ENCODE assay signal across 28 cellular contexts in genomic region chr9:91066856-91067255, GRCh38.
"Had no signal": no experiment of that assay in that cellular context is flagged by ENCODE, and none has a peak within 500 bp of the region (broad histone marks: within the 10 kb centered on the region; RNA-seq: fewer than 3 reads in every experiment).

No MANE protein-coding gene starts in this region.

- H3K27ac Mint-ChIP-seq: mesothelial cell of epicardium; natural killer cell; nephron progenitor cell; neural progenitor cell; stimulated activated memory B cell treated with anti-CD40 and anti-IgM and Interleukin-4, amounts not matched to agents 10 μg/mL and 1 μg/mL and 100 μg/mL, for 72 hours had no signal

- H3K4me1 Mint-ChIP-seq: mesothelial cell of epicardium, natural killer cell had no signal

- ATAC-seq: left colon; left lung; lower lobe of right lung; natural killer cell; psoas muscle; right lobe of liver; stimulated activated memory B cell treated with anti-CD40 and anti-IgM and Interleukin-4, amounts not matched to agents 10 μg/mL and 1 μg/mL and 100 μg/mL, for 72 hours; stimulated activated naive CD8-positive, alpha-beta T cell treated with anti-CD3 and anti-CD28 coated beads, Interleukin-15, amount 100 ng/mL, for 72 hours had no signal

- H3K36me3 Mint-ChIP-seq: mesothelial cell of epicardium, naive B cell, natural killer cell, neural progenitor cell had no signal

- H3K9me3 Mint-ChIP-seq: natural killer cell had no signal

- H3K36me3 ChIP-seq: left lung, lower lobe of right lung, neural progenitor cell, neutrophil, right lobe of liver, tibial nerve, upper lobe of left lung had no signal

- H3K4me1 ChIP-seq: neural progenitor cell had no signal

- H3K9me3 ChIP-seq: left lung, lower lobe of right lung, neutrophil, psoas muscle, right lobe of liver, upper lobe of left lung had no signal

- H3K4me3 ChIP-seq: left lung, lower lobe of right lung, neural progenitor cell, psoas muscle, right lobe of liver, smooth muscle cell, tibial nerve, upper lobe of left lung had no signal

- DNase-seq: hippocampal formation; kidney; left colon; lower lobe of right lung; mammary epithelial cell; mesendoderm; naive B cell; natural killer cell; nephron progenitor cell; occipital lobe; psoas muscle; right lobe of liver; stimulated activated CD4-positive, alpha-beta T cell treated with anti-CD3 and anti-CD28 coated beads, Interleukin-1b, Interleukin-23, amount 100 ng/mL, for 48 hours; stimulated activated CD4-positive, alpha-beta T cell treated with anti-CD3 and anti-CD28 coated beads, Interleukin-2, amount 100 ng/mL, for 48 hours; stimulated activated CD4-positive, alpha-beta T cell treated with anti-CD3 and anti-CD28 coated beads, Interleukin-4, amount 100 ng/mL, for 4 hours; stimulated activated CD8-positive, alpha-beta memory T cell treated with anti-CD3 and anti-CD28 coated beads, Interleukin-4, amount 100 ng/mL, for 48 hours; stimulated activated naive CD4-positive, alpha-beta T cell treated with Interleukin-2 at 50 U/mL for 16 hours; stimulated activated naive CD8-positive, alpha-beta T cell treated with anti-CD3 and anti-CD28 coated beads, Interleukin-15, amount 100 ng/mL, for 72 hours; substantia nigra; upper lobe of left lung had no signal

- H3K4me3 Mint-ChIP-seq: mesothelial cell of epicardium; naive B cell; natural killer cell; nephron progenitor cell; neural progenitor cell; stimulated activated memory B cell treated with anti-CD40 and anti-IgM and Interleukin-4, amounts not matched to agents 10 μg/mL and 1 μg/mL and 100 μg/mL, for 72 hours; stimulated activated naive CD8-positive, alpha-beta T cell treated with anti-CD3 and anti-CD28 coated beads, Interleukin-15, amount 100 ng/mL, for 72 hours had no signal

- H3K27ac ChIP-seq: left lung, lower lobe of right lung, neural progenitor cell, neutrophil, parathyroid adenoma, psoas muscle, right lobe of liver, tibial nerve, upper lobe of left lung had no signal

- H3K27me3 ChIP-seq: left lung, neural progenitor cell, neutrophil, right lobe of liver, tibial nerve, upper lobe of left lung had no signal
